In genomic region chr7:121328508-121329459, GRCh38 we compare ENCODE assay signal across 9 cellular contexts. TPM values are rescaled to one million over a fixed set of nuclear protein-coding genes. Genes with fewer than 3 reads are reported as not detected.
A peak's percentile ranks its signal among the peaks of the same experiment; 100 is the strongest.
DNase-seq lines count a peak whose midpoint lies in the region; ATAC-seq and TF ChIP-seq lines count a peak whose summit lies in the region.
"Had no signal": no experiment of that assay in that cellular context is flagged by ENCODE, and none has a peak within 500 bp of the region (broad histone marks: within the 10 kb centered on the region; RNA-seq: fewer than 3 reads in every experiment).

WNT16 (plus strand) TSS chr7:121329000; CDS start chr7:121329293, 293 bp downstream.

- in situ Hi-C loops in HAP-1 (cut with MboI; ENCODE audit: low sequenced_read_pairs), result no loop called here
- in situ Hi-C loops in astrocyte of the cerebellum (cut with HindIII; ENCODE audit: low sequenced_read_pairs), result no loop called here
- in situ Hi-C loops in ACHN (cut with HindIII; ENCODE audit: low pct_ligation_motif_present, low pct_unique_long_range_greater_than_20kb, low sequenced_read_pairs), result no loop called here

- TF ChIP-seq CTCF in astrocyte of the cerebellum (IDR thresholded peaks at IDR 0.05; ENCODE audit: low read depth, low read length, missing control alignments), result no peak
- no peak for TF ChIP-seq CTCF in kidney epithelial cell (IDR thresholded peaks at IDR 0.05; ENCODE audit: insufficient read depth, low read length, poor library complexity, severe bottlenecking)
- no peak for TF ChIP-seq CTCF in thoracic aorta (IDR thresholded peaks at IDR 0.05)

- DNase-seq in AG20443 (ENCODE audit: low spot score) (peak; percentile 57), HAP-1 (ENCODE audit: low spot score in 2 of 2) (no peak), astrocyte of the cerebellum (ENCODE audit: low read depth) (no peak), kidney epithelial cell (ENCODE audit: low read depth) (no peak), thoracic aorta (ENCODE audit: low spot score) (no peak), NCI-H2196 (lab: John Stamatoyannopoulos, UW; ENCODE audit: unreplicated experiment) (no peak), ACHN (no peak)

- no peaks in the 10 kb centered on the region for H3K9me3 ChIP-seq in HAP-1
- no peaks in the 10 kb centered on the region for H3K9me3 ChIP-seq in thoracic aorta

- no peak for ATAC-seq in thoracic aorta (ENCODE audit: insufficient number of reproducible peaks, low FRiP score, low read depth)
- ATAC-seq in HG03565 (IDR thresholded peaks at IDR 0.05; ENCODE audit: unreplicated experiment), result no peak

- no peak within 1 kb of the TSS for H3K27ac ChIP-seq in thoracic aorta

- H3K4me3 ChIP-seq in HAP-1, result peak within 1 kb of the TSS; percentile 19
- peak within 1 kb of the TSS; percentile 53 for H3K4me3 ChIP-seq in astrocyte of the cerebellum (ENCODE audit: low read depth, low read length)
- H3K4me3 ChIP-seq in kidney epithelial cell (ENCODE audit: low read depth, low read length), result peak within 1 kb of the TSS; percentile 45
- H3K4me3 ChIP-seq in thoracic aorta, result peak within 1 kb of the TSS; percentile 61

- no peaks in the 10 kb centered on the region for H3K36me3 ChIP-seq in HAP-1 (replicated peaks)
- no peaks in the 10 kb centered on the region for H3K36me3 ChIP-seq in kidney epithelial cell (ENCODE audit: control insufficient read depth, insufficient read depth, low read length)
- no peaks in the 10 kb centered on the region for H3K36me3 ChIP-seq in thoracic aorta

- H3K27me3 ChIP-seq in HAP-1 (ENCODE audit: low read depth) (peaks cover 52% of the 10 kb centered on the region), kidney epithelial cell (ENCODE audit: control insufficient read depth, insufficient read depth, low read length) (peaks cover 22% of the 10 kb centered on the region), thoracic aorta (replicated peaks; ENCODE audit: insufficient read depth) (peaks cover 35% of the 10 kb centered on the region)

- no peaks in the 10 kb centered on the region for H3K4me1 ChIP-seq in HAP-1
- peaks cover 17 to 21% of the 10 kb centered on the region in 2 donors for H3K4me1 ChIP-seq in thoracic aorta (ENCODE audit: control insufficient read depth in 1 of 2, low read depth in 2 of 2)

RNA-seq across cellular contexts. Expression of gene WNT16, which starts in this region (rescaled TPM):
- total RNA-seq in kidney epithelial cell, result not detected in 2 replicates
- total RNA-seq in thoracic aorta, result not detected
- total RNA-seq: subcutaneous adipose tissue had no signal
